In the genomic region with DNA sequence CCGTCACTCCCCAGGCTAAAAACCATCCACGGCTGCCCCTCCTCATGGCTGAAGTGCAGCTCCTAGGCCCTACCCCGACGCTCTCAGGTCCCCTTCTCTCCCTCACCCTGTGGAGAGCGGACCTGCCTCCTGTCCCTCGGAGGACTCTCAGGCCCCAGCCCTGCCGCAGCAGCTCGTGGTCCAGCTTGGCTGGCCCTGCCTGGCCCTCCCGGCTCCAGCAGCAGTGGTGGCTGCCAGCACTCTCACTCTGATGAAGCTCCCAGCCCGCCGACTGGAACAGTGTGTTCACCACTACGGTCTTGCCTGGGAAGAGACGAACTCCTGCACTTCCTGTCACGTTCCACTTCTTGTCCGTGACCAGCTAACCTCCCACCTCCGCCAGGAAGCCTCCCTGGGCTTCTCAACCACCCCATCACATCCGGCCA, we compare ENCODE assay signal across 12 cellular contexts. TPM values are rescaled to one million over a fixed set of nuclear protein-coding genes. Genes with fewer than 3 reads are reported as not detected.
DNase-seq lines count a peak whose midpoint lies in the region; ATAC-seq, FAIRE-seq and TF ChIP-seq lines count a peak whose summit lies in the region.
"Had no signal": no experiment of that assay in that cellular context is flagged by ENCODE, and none has a peak within 500 bp of the region (broad histone marks: within the 10 kb centered on the region; RNA-seq: fewer than 3 reads in every experiment).

No MANE protein-coding gene starts in this region.

- no peak for FAIRE-seq in RCC 7860 (lab: Jason Lieb, UNC)
- no peak for FAIRE-seq in HTR-8/SVneo (lab: Jason Lieb, UNC)
- FAIRE-seq: GM12878 had no signal

- intact Hi-C loops in esophagus muscularis mucosa (cut with DNase I), result no loop called here
- intact Hi-C loops in testis (cut with DNase I; ENCODE audit: low total_unique reads), result loop anchor here (10.0 kb wide), 1 partner anchor 47 kb away; no protein-coding TSS in a partner anchor

- DNase-seq in RCC 7860 (ENCODE audit: low spot score), result peak; percentile 56
- no peak for DNase-seq in esophagus muscularis mucosa (ENCODE audit: extremely low spot score)
- DNase-seq in midbrain (lab: John Stamatoyannopoulos, UW), result peak; percentile 25
- DNase-seq in testis, result peak; percentile 86
- DNase-seq in NCI-H226, result no peak
- no peak for DNase-seq in HTR-8/SVneo (ENCODE audit: insufficient read length, low spot score)
- DNase-seq in RKO (ENCODE audit: low spot score), result no peak
- DNase-seq: activated CD8-positive, alpha-beta memory T cell treated with anti-CD3 and anti-CD28 coated beads, Interleukin-2, amount 10 ng/mL, durations not matched to agents 7 days and 5 days; brain microvascular endothelial cell; Kasumi-1 had no signal

- peak overlapping the region; percentile 28 to 60 (median 49) for H3K4me3 ChIP-seq in esophagus muscularis mucosa
- H3K4me3 ChIP-seq in testis, result no peak overlapping the region
- H3K4me3 ChIP-seq: GM12878 had no signal

- TF ChIP-seq POLR2A in esophagus muscularis mucosa (IDR thresholded peaks at IDR 0.05; ENCODE audit: low read depth) (peak; percentile 59), testis (IDR thresholded peaks at IDR 0.05) (no peak)

- H3K9me3 ChIP-seq in esophagus muscularis mucosa (no peaks in the 10 kb centered on the region), testis (no peaks in the 10 kb centered on the region)

- H3K36me3 ChIP-seq in esophagus muscularis mucosa, result peaks cover 0 to 4% (median 0%) of the 10 kb centered on the region in 4 donors
- no peaks in the 10 kb centered on the region for H3K36me3 ChIP-seq in testis (ENCODE audit: low read depth, missing control alignments)
- H3K36me3 ChIP-seq: brain microvascular endothelial cell had no signal

- WGBS in esophagus muscularis mucosa, result 61% methylated on average over 15 of the region's 17 CpGs
- WGBS in testis, 2 donors, result 27 to 58% methylated on average over 7 to 17 of the region's 17 CpGs

- no peak for TF ChIP-seq CTCF in esophagus muscularis mucosa (IDR thresholded peaks at IDR 0.05)
- TF ChIP-seq CTCF in testis (IDR thresholded peaks at IDR 0.05), result no peak

- H3K27ac ChIP-seq in esophagus muscularis mucosa (replicated peaks in 1 of 4) (peak overlapping the region; percentile 94 to 98 (median 96)), testis (peak overlapping the region; percentile 75 to 88)
- H3K27ac ChIP-seq: brain microvascular endothelial cell had no signal

- peaks cover 0 to 2% (median 0%) of the 10 kb centered on the region in 4 donors for H3K27me3 ChIP-seq in esophagus muscularis mucosa
- no peaks in the 10 kb centered on the region for H3K27me3 ChIP-seq in testis
- H3K27me3 ChIP-seq: brain microvascular endothelial cell had no signal

- no peak for ATAC-seq in GM21381 (IDR thresholded peaks at IDR 0.05; ENCODE audit: unreplicated experiment)
- ATAC-seq: activated CD8-positive, alpha-beta memory T cell treated with anti-CD3 and anti-CD28 coated beads, Interleukin-2, amount 10 ng/mL, durations not matched to agents 7 days and 5 days; GM12878 had no signal

- peaks cover 52 to 99% (median 97%) of the 10 kb centered on the region in 4 donors for H3K4me1 ChIP-seq in esophagus muscularis mucosa
- H3K4me1 ChIP-seq in testis, result peaks cover 39% of the 10 kb centered on the region

- no peak for TF ChIP-seq EP300 in esophagus muscularis mucosa (IDR thresholded peaks at IDR 0.05)

RNA-seq across cellular contexts. Expression of a gene that starts 11.1 kb away (rescaled TPM):
- total RNA-seq in esophagus muscularis mucosa (10 to 100 TPM; 27.4 to 34.7 (median 28.3) TPM), testis (100 to 1,000 TPM in 1 of 2 donors, 10 to 100 TPM in 1; 63.4 to 124 TPM)
- 202 TPM for polyA plus RNA-seq in testis (ENCODE audit: insufficient read depth, low read depth, low replicate concordance)

RNA-seq across cellular contexts. Expression of a gene that starts 11.4 kb away (rescaled TPM):
- total RNA-seq in esophagus muscularis mucosa (10 to 100 TPM; 26.8 to 46.1 (median 37.6) TPM), testis (10 to 100 TPM; 28.9 to 68.7 TPM)
- polyA plus RNA-seq in testis (ENCODE audit: insufficient read depth, low read depth, low replicate concordance), result 152 TPM

RNA-seq across cellular contexts. Expression of a gene that starts 22.4 kb away (rescaled TPM):
- total RNA-seq in esophagus muscularis mucosa, result 10 to 100 TPM; 28.7 to 50.0 (median 35.2) TPM
- total RNA-seq in testis, result 10 to 100 TPM; 19.1 to 29.8 TPM
- polyA plus RNA-seq in testis (ENCODE audit: insufficient read depth, low read depth, low replicate concordance), result 12.1 TPM

RNA-seq across cellular contexts. Expression of a gene that starts 28.7 kb away (rescaled TPM):
- total RNA-seq in esophagus muscularis mucosa (1,000 to 10,000 TPM in 3 of 4 donors, 100 to 1,000 TPM in 1; 917 to 1,843 (median 1,284) TPM), testis (1,000 to 10,000 TPM; 1,148 to 1,322 TPM)
- 504 TPM for polyA plus RNA-seq in testis (ENCODE audit: insufficient read depth, low read depth, low replicate concordance)

Comparison
In these comparisons a context has a peak if more than half of its experiments do, and no peak if none do; other contexts are left out.
1. DNase-seq: peak in RCC 7860 (single experiment), midbrain (single experiment) and testis (single experiment); none in esophagus muscularis mucosa (single experiment), NCI-H226 (single experiment), HTR-8/SVneo (single experiment) and RKO (single experiment).
2. H3K4me3 ChIP-seq: peak in esophagus muscularis mucosa (4 of 4); none in testis (0 of 2).